ENCODE assay signal across 8 cellular contexts in the genomic region with DNA sequence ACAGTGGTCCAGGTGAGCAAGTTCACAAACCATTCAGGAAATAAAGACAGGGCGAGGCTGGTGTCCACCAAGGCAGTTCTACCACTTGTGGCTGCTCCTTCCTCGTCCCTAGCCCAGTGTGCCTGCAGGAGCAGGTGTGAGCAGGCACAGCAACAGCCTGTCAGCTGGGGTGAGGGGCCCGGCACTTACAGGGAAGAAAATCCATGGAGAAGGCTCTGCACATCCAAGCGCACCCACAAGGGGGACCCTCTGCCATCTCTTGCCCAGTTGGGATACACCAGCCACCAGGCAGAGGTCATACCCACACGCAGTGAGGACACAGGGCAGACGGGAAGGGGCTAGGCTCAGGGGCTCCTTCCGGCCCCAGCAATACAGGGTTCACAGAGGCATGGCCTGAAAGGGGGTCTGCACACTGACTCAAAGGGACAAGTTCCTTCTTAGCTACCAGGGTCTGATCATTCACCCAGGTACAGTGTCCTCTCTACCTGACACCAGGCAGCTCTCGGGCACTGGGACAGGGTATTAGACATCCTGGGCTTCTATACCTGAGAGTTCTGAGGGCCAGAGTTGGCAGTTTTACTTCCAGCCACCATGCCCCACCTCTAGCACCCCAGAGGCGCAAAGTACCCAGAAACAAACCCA. TPM values are rescaled to one million over a fixed set of nuclear protein-coding genes. Genes with fewer than 3 reads are reported as not detected.
DNase-seq lines count a peak whose midpoint lies in the region; ATAC-seq and TF ChIP-seq lines count a peak whose summit lies in the region.

No MANE protein-coding gene starts in this region.

- H3K4me3 ChIP-seq in HL-60 (replicated peaks; ENCODE audit: insufficient read depth, low read length), result no peak overlapping the region

- peak; percentile 32 for TF ChIP-seq CTCF in HL-60 (IDR thresholded peaks at IDR 0.05; ENCODE audit: insufficient read depth, low read length)
- TF ChIP-seq CTCF in RWPE1 (conservative IDR thresholded peaks at IDR 0.05; ENCODE audit: low read depth), result peak; percentile 48

- ATAC-seq in HG03521 (IDR thresholded peaks at IDR 0.05; ENCODE audit: unreplicated experiment) (no peak), HG03159 (IDR thresholded peaks at IDR 0.05; ENCODE audit: unreplicated experiment) (no peak), GM21526 (IDR thresholded peaks at IDR 0.05; ENCODE audit: low FRiP score, unreplicated experiment) (no peak)

- H3K27me3 ChIP-seq in HL-60 (ENCODE audit: insufficient read depth, poor library complexity, severe bottlenecking), result no peaks in the 10 kb centered on the region

- POLR2A ChIA-PET in RWPE1 (lab: Yijun Ruan, JAX; ENCODE audit: low non-redundant PET), result no interaction called here

- H3K27ac ChIP-seq in HL-60 (replicated peaks) (peak overlapping the region; percentile 51), RWPE1 (peak overlapping the region; percentile 39), epithelial cell of prostate (peak overlapping the region; percentile 52)

- peak; percentile 55 for DNase-seq in COLO668 (lab: John Stamatoyannopoulos, UW; ENCODE audit: unreplicated experiment)
- DNase-seq in HL-60 (ENCODE audit: low read depth in 1 of 2, low spot score in 1 of 2), result peak; percentile 41 to 65
- peak; percentile 41 for DNase-seq in RWPE1 (ENCODE audit: low spot score)
- DNase-seq in epithelial cell of prostate (ENCODE audit: low read depth, low spot score), result no peak
- peak; percentile 58 for DNase-seq in mucosa of gallbladder (ENCODE audit: low spot score)

- CTCF ChIA-PET in RWPE1 (lab: Yijun Ruan, JAX), result interaction anchor here (0.5 to 1.6 kb wide), 8 partner anchors 37 to 173 kb away, joined by 3 to 5 read pairs (median 3); no protein-coding TSS in a partner anchor

RNA-seq across cellular contexts. Expression of gene CDIP1, which starts 27.0 kb away (rescaled TPM):
- total RNA-seq in mucosa of gallbladder, result 38.7 TPM

RNA-seq across cellular contexts. Expression of gene HMOX2, which starts 35.4 kb away (rescaled TPM):
- total RNA-seq in mucosa of gallbladder, result 85.2 TPM

RNA-seq across cellular contexts. Expression of gene NMRAL1, which starts 37.1 kb away (rescaled TPM):
- total RNA-seq in mucosa of gallbladder, result 58.9 TPM

RNA-seq across cellular contexts. Expression of gene C16orf96, which starts 44.6 kb away (rescaled TPM):
- total RNA-seq in mucosa of gallbladder, result 0.06 TPM
